ENCODE assay signal across 27 cellular contexts in genomic region chr5:45596320-45596719, GRCh38.
"Had no signal": no experiment of that assay in that cellular context is flagged by ENCODE, and none has a peak within 500 bp of the region (broad histone marks: within the 10 kb centered on the region; RNA-seq: fewer than 3 reads in every experiment).

No MANE protein-coding gene starts in this region.

- H3K9me3 ChIP-seq: ascending aorta had no signal

- H3K27me3 ChIP-seq: ascending aorta, brain microvascular endothelial cell, dorsolateral prefrontal cortex had no signal

- ATAC-seq: activated CD4-positive, CD25-positive, alpha-beta regulatory T cell treated with anti-CD3 and anti-CD28 coated beads, Interleukin-2, amount 50 U/mL, for 24 hours; activated CD8-positive, alpha-beta T cell treated with anti-CD3 and anti-CD28 coated beads for 36 hours; activated naive CD8-positive, alpha-beta T cell treated with anti-CD3 and anti-CD28 coated beads, Interleukin-2, amount 50 U/mL, for 24 hours; esophagus mucosa; T-helper 17 cell had no signal

- H3K4me1 ChIP-seq: ascending aorta had no signal

- H3K36me3 ChIP-seq: ascending aorta, brain microvascular endothelial cell, WERI-Rb-1 had no signal

- FAIRE-seq: bronchial epithelial cell, frontal cortex had no signal

- DNase-seq: activated B cell treated with CpG ODN at 0.5 μM for 24 hours; activated CD4-positive, alpha-beta T cell treated with anti-CD3 and anti-CD28 coated beads for 48 hours; activated CD4-positive, alpha-beta T cell treated with anti-CD3 and anti-CD28 coated beads, Interleukin-2, amount 50 U/mL, for 1 hour; activated CD4-positive, alpha-beta T cell treated with anti-CD3 and anti-CD28 coated beads, Interleukin-2, amount 50 U/mL, for 48 hours; activated CD8-positive, alpha-beta memory T cell treated with anti-CD3 and anti-CD28 coated beads for 24 hours; activated CD8-positive, alpha-beta T cell treated with anti-CD3 and anti-CD28 coated beads for 36 hours; activated effector memory CD4-positive, alpha-beta T cell treated with anti-CD3 and anti-CD28 coated beads, Interleukin-2, amount 50 U/mL, for 16 hours; activated naive CD4-positive, alpha-beta T cell treated with anti-CD3 and anti-CD28 coated beads for 36 hours; activated naive CD8-positive, alpha-beta T cell treated with anti-CD3 and anti-CD28 coated beads for 36 hours; activated naive CD8-positive, alpha-beta T cell treated with anti-CD3 and anti-CD28 coated beads, Interleukin-2, amount 50 U/mL, for 24 hours; activated T-cell treated with anti-CD3 and anti-CD28 coated beads, Interleukin-2, amount 50 U/mL, for 1 hour; activated T-cell treated with anti-CD3 and anti-CD28 coated beads, Interleukin-2, amount 50 U/mL, for 48 hours; brain microvascular endothelial cell; dorsolateral prefrontal cortex; effector memory CD4-positive, alpha-beta T cell; endodermal cell; foreskin fibroblast; head of caudate nucleus; T-helper 17 cell; T1000; WERI-Rb-1 had no signal

- H3K27ac ChIP-seq: ascending aorta, brain microvascular endothelial cell, coronary artery, dorsolateral prefrontal cortex, WERI-Rb-1 had no signal

- H3K4me3 ChIP-seq: ascending aorta, coronary artery, dorsolateral prefrontal cortex had no signal
